Comparison of ENCODE assay signal across 11 cellular contexts in genomic region chr10:110833941-110834621, GRCh38. TPM values are rescaled to one million over a fixed set of nuclear protein-coding genes. Genes with fewer than 3 reads are reported as not detected.
DNase-seq lines count a peak whose midpoint lies in the region; ATAC-seq and TF ChIP-seq lines count a peak whose summit lies in the region.
"Had no signal": no experiment of that assay in that cellular context is flagged by ENCODE, and none has a peak within 500 bp of the region (broad histone marks: within the 10 kb centered on the region; RNA-seq: fewer than 3 reads in every experiment).

No MANE protein-coding gene starts in this region.

- H3K4me3 ChIP-seq in neuronal stem cell (ENCODE audit: low read length in 2 of 2) (no peak overlapping the region), aorta (ENCODE audit: low read length in 2 of 2) (no peak overlapping the region), mesenchymal stem cell (ENCODE audit: insufficient read depth in 1 of 2, low read depth in 1 of 2, low read length in 2 of 2) (peak overlapping the region in 1 of 2 experiments; percentile 20)
- H3K4me3 ChIP-seq: lung had no signal

- H3K27ac Mint-ChIP-seq in stimulated activated naive CD8-positive, alpha-beta T cell treated with anti-CD3 and anti-CD28 coated beads, Interleukin-15, Interleukin-2, amounts not matched to agents 100 ng/mL and 50 ng/mL, for 24 hours = peak overlapping the region; percentile 88
- H3K27ac Mint-ChIP-seq: dendritic cell treated with granulocyte-macrophage colony-stimulating factor and Interleukin-4, amounts not matched to agents 40 ng/mL and 50 ng/mL, for 4 days had no signal

- peak overlapping the region; percentile 72 for H2BK15ac ChIP-seq in neuronal stem cell (ENCODE audit: low read length)
- H2BK15ac ChIP-seq in mesenchymal stem cell (ENCODE audit: low read depth, poor library complexity, severe bottlenecking) = no peak overlapping the region

- H3K27ac ChIP-seq in foreskin keratinocyte = no peak overlapping the region
- H3K27ac ChIP-seq in neuronal stem cell (replicated peaks; ENCODE audit: low read length) = no peak overlapping the region
- H3K27ac ChIP-seq in aorta (ENCODE audit: low read depth in 1 of 2, low read length in 2 of 2) = peak overlapping the region; percentile 12 to 94
- no peak overlapping the region for H3K27ac ChIP-seq in mesenchymal stem cell (ENCODE audit: low read length, poor library complexity, severe bottlenecking)

- H3K4me1 ChIP-seq in foreskin keratinocyte = peaks cover 8% of the 10 kb centered on the region
- peaks cover 29 to 44% of the 10 kb centered on the region in 2 donors for H3K4me1 ChIP-seq in neuronal stem cell (ENCODE audit: control insufficient read depth in 2 of 2, insufficient read depth in 1 of 2, low read depth in 1 of 2, low read length in 2 of 2)
- peaks cover 0 to 3% of the 10 kb centered on the region in 2 donors for H3K4me1 ChIP-seq in aorta (ENCODE audit: control insufficient read depth in 1 of 2, insufficient read depth in 2 of 2, low read length in 2 of 2)
- peaks cover 7% of the 10 kb centered on the region for H3K4me1 ChIP-seq in mesenchymal stem cell (ENCODE audit: control insufficient read depth, insufficient read depth, low read depth, low read length)

- H3K14ac ChIP-seq in neuronal stem cell (ENCODE audit: low read length) (no peak overlapping the region), mesenchymal stem cell (ENCODE audit: low read length in 2 of 2) (no peak overlapping the region)

- no peak overlapping the region for H2BK12ac ChIP-seq in neuronal stem cell (ENCODE audit: low read length)
- H2BK12ac ChIP-seq in mesenchymal stem cell (ENCODE audit: low read length in 2 of 2) = no peak overlapping the region

- H3K79me1 ChIP-seq in neuronal stem cell (ENCODE audit: low read depth, low read length) (no peaks in the 10 kb centered on the region), mesenchymal stem cell (replicated peaks; ENCODE audit: low read length, poor library complexity, severe bottlenecking) (no peaks in the 10 kb centered on the region)

- no peaks in the 10 kb centered on the region for H3K27me3 Mint-ChIP-seq in stimulated activated naive CD8-positive, alpha-beta T cell treated with anti-CD3 and anti-CD28 coated beads, Interleukin-15, Interleukin-2, amounts not matched to agents 100 ng/mL and 50 ng/mL, for 24 hours

- no peak for DNase-seq in stimulated activated naive CD8-positive, alpha-beta T cell treated with anti-CD3 and anti-CD28 coated beads, Interleukin-15, Interleukin-2, amounts not matched to agents 100 U/mL and 50 U/mL, for 24 hours
- DNase-seq in foreskin keratinocyte (no peak), neuronal stem cell (ENCODE audit: low spot score) (no peak), aorta (no peak), mesenchymal stem cell (no peak)
- no peak for DNase-seq in NK-92 treated with Interleukin-12 subunit alpha and Interleukin-12 subunit beta, amount 100 ng/mL, for 24 hours (lab: John Stamatoyannopoulos, UW)
- DNase-seq: NCI-H774 had no signal

- H4K8ac ChIP-seq in neuronal stem cell (ENCODE audit: low read depth, low read length) (no peak overlapping the region), mesenchymal stem cell (ENCODE audit: low read length) (no peak overlapping the region)

- H3K4ac ChIP-seq in neuronal stem cell (ENCODE audit: low read length) (no peak overlapping the region), mesenchymal stem cell (ENCODE audit: low read depth in 1 of 2, low read length in 2 of 2) (peak overlapping the region in 1 of 2 experiments; percentile 24)

- no peaks in the 10 kb centered on the region for H3K36me3 ChIP-seq in neuronal stem cell (replicated peaks in 1 of 2; ENCODE audit: control insufficient read depth in 2 of 2, insufficient read depth in 2 of 2, low read length in 2 of 2)
- peaks cover 0 to 2% of the 10 kb centered on the region in 2 donors for H3K36me3 ChIP-seq in aorta (ENCODE audit: control insufficient read depth in 1 of 2, insufficient read depth in 2 of 2, low read length in 1 of 2)
- no peaks in the 10 kb centered on the region for H3K36me3 ChIP-seq in mesenchymal stem cell (ENCODE audit: control insufficient read depth in 1 of 2, insufficient read depth in 2 of 2, low read depth in 1 of 2, low read length in 2 of 2)

- H2BK5ac ChIP-seq in neuronal stem cell (ENCODE audit: low read length) (no peak overlapping the region), mesenchymal stem cell (ENCODE audit: low read depth, low read length, poor library complexity, severe bottlenecking) (no peak overlapping the region)

- H2BK120ac ChIP-seq in neuronal stem cell (ENCODE audit: low read depth, low read length) (peak overlapping the region; percentile 11), mesenchymal stem cell (ENCODE audit: low read depth, low read length) (no peak overlapping the region)

- intact Hi-C loops in aorta (cut with DNase I) = loop anchor here (2.0 to 5.0 kb wide), 2 partner anchors 15 to 33 kb away; no protein-coding TSS in a partner anchor

- H2AFZ ChIP-seq in neuronal stem cell (ENCODE audit: low read length) (peak overlapping the region; percentile 71), mesenchymal stem cell (ENCODE audit: low read depth, low read length) (no peak overlapping the region)

- peaks cover 53% of the 10 kb centered on the region for H3K4me1 Mint-ChIP-seq in stimulated activated naive CD8-positive, alpha-beta T cell treated with anti-CD3 and anti-CD28 coated beads, Interleukin-15, Interleukin-2, amounts not matched to agents 100 ng/mL and 50 ng/mL, for 24 hours (ENCODE audit: low read depth)

- H2AK5ac ChIP-seq in neuronal stem cell (ENCODE audit: low read depth, low read length) = peak overlapping the region; percentile 85
- H2AK5ac ChIP-seq in mesenchymal stem cell (ENCODE audit: low read length, severe bottlenecking) = no peak overlapping the region

- no peaks in the 10 kb centered on the region for H3K9me3 Mint-ChIP-seq in stimulated activated naive CD8-positive, alpha-beta T cell treated with anti-CD3 and anti-CD28 coated beads, Interleukin-15, Interleukin-2, amounts not matched to agents 100 ng/mL and 50 ng/mL, for 24 hours
- H3K9me3 Mint-ChIP-seq: dendritic cell treated with granulocyte-macrophage colony-stimulating factor and Interleukin-4, amounts not matched to agents 40 ng/mL and 50 ng/mL, for 4 days had no signal

- peaks cover 0 to 1% of the 10 kb centered on the region in 2 donors for H3K9me3 ChIP-seq in neuronal stem cell (replicated peaks in 1 of 2; ENCODE audit: control insufficient read depth in 2 of 2, insufficient read depth in 1 of 2, low read depth in 1 of 2, low read length in 2 of 2)
- H3K9me3 ChIP-seq in aorta (ENCODE audit: control insufficient read depth, low read length) = no peaks in the 10 kb centered on the region
- H3K9me3 ChIP-seq in mesenchymal stem cell (ENCODE audit: control insufficient read depth, low read length) = no peaks in the 10 kb centered on the region

- H4K91ac ChIP-seq in neuronal stem cell (ENCODE audit: low read depth, low read length, poor library complexity) (no peak overlapping the region), mesenchymal stem cell (ENCODE audit: low read length) (no peak overlapping the region)

- H3K9ac ChIP-seq in neuronal stem cell (ENCODE audit: low read depth, low read length, poor library complexity) = no peak overlapping the region
- no peak overlapping the region for H3K9ac ChIP-seq in mesenchymal stem cell (ENCODE audit: low read length)

- no peaks in the 10 kb centered on the region for H3K36me3 Mint-ChIP-seq in stimulated activated naive CD8-positive, alpha-beta T cell treated with anti-CD3 and anti-CD28 coated beads, Interleukin-15, Interleukin-2, amounts not matched to agents 100 ng/mL and 50 ng/mL, for 24 hours (ENCODE audit: low read depth)

- no CpG with 5 or more reads among the region's 14 CpGs for WGBS in neuronal stem cell (ENCODE audit: extremely low coverage in 2 of 2, insufficient read length in 2 of 2, insufficient replicate concordance in 1 of 2), 2 donors
- 72 to 73% methylated on average over 14 of the region's 14 CpGs for WGBS in aorta, 2 donors
- WGBS in mesenchymal stem cell = 96% methylated on average over 14 of the region's 14 CpGs

- H3K4me2 ChIP-seq in neuronal stem cell (ENCODE audit: insufficient read depth, low read length, poor library complexity, severe bottlenecking) (no peak overlapping the region), mesenchymal stem cell (ENCODE audit: low read length, poor library complexity, severe bottlenecking) (no peak overlapping the region)

- no peak for ATAC-seq in stimulated activated naive CD8-positive, alpha-beta T cell treated with anti-CD3 and anti-CD28 coated beads, Interleukin-15, Interleukin-2, amounts not matched to agents 100 U/mL and 50 U/mL, for 24 hours
- peak; percentile 60 for ATAC-seq in foreskin keratinocyte
- no peak for ATAC-seq in aorta (ENCODE audit: low FRiP score)
- no peak for ATAC-seq in GM19397 (IDR thresholded peaks at IDR 0.05; ENCODE audit: unreplicated experiment)

- peak overlapping the region; percentile 89 for H3K18ac ChIP-seq in neuronal stem cell (ENCODE audit: low read length)
- H3K18ac ChIP-seq in mesenchymal stem cell (ENCODE audit: low read depth in 1 of 2, low read length in 2 of 2) = peak overlapping the region in 1 of 2 experiments; percentile 38

- H3K27me3 ChIP-seq in foreskin keratinocyte (no peaks in the 10 kb centered on the region), neuronal stem cell (ENCODE audit: control insufficient read depth in 3 of 3, insufficient read depth in 3 of 3, low read depth in 1 of 3, low read length in 3 of 3) (no peaks in the 10 kb centered on the region), aorta (ENCODE audit: control insufficient read depth in 1 of 2, insufficient read depth in 2 of 2, low read length in 1 of 2) (no peaks in the 10 kb centered on the region), mesenchymal stem cell (ENCODE audit: control insufficient read depth in 1 of 2, insufficient read depth in 1 of 2, low read length in 2 of 2) (no peaks in the 10 kb centered on the region)

- H3K23ac ChIP-seq in neuronal stem cell (ENCODE audit: low read depth, low read length, poor library complexity) (no peak overlapping the region), mesenchymal stem cell (ENCODE audit: low read length in 2 of 2) (no peak overlapping the region)

- TF ChIP-seq CTCF in foreskin keratinocyte (conservative IDR thresholded peaks at IDR 0.05) = no peak

- no peak overlapping the region for H3K4me3 Mint-ChIP-seq in stimulated activated naive CD8-positive, alpha-beta T cell treated with anti-CD3 and anti-CD28 coated beads, Interleukin-15, Interleukin-2, amounts not matched to agents 100 ng/mL and 50 ng/mL, for 24 hours
- H3K4me3 Mint-ChIP-seq: dendritic cell treated with granulocyte-macrophage colony-stimulating factor and Interleukin-4, amounts not matched to agents 40 ng/mL and 50 ng/mL, for 4 days had no signal

RNA-seq across cellular contexts. Expression of gene PDCD4, which starts 37.6 kb away (rescaled TPM):
- total RNA-seq in foreskin keratinocyte (48.2 and 59.2 TPM in 2 replicates), aorta (100 to 1,000 TPM in 1 of 2 donors, 10 to 100 TPM in 1; 67.5 to 124 TPM)
- polyA plus RNA-seq in foreskin keratinocyte (39.8 and 43.8 TPM in 2 replicates), aorta (10 to 100 TPM; 46.6 to 89.7 TPM)
- polyA plus RNA-seq in neuronal stem cell (2013, experiment 1 of 2) = 86.5 TPM
- 87.2 TPM for polyA plus RNA-seq in neuronal stem cell (2013, experiment 2 of 2)
- 35.1 TPM for polyA plus RNA-seq in mesenchymal stem cell (2013, experiment 1 of 2)
- 36.7 TPM for polyA plus RNA-seq in mesenchymal stem cell (2013, experiment 2 of 2)

Comparison
In these comparisons a context has a peak if more than half of its experiments do, and no peak if none do; other contexts are left out.
1. H3K27ac ChIP-seq: peak in aorta (2 of 2); none in foreskin keratinocyte (single experiment), neuronal stem cell (single experiment) and mesenchymal stem cell (single experiment).